In the genomic region with DNA sequence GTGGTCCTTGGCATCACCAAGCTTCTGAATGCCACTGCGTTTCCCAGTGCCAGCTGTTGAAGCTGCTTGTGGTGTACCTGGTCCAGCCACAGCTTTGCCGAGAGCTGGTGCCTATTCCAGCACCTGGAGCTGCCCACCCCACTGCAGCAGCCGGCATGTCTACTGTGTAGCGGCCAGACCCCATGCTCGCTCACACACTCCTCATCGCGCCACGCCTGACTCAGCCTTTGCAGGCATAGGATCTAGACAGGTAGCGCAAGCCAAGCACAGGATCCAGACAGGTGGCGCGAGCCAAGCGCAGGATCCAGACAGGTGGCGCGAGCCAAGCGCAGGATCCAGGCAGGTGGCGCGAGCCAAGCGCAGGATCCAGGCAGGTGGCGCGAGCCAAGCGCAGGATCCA, we compare ENCODE assay signal across 23 cellular contexts. TPM values are rescaled to one million over a fixed set of nuclear protein-coding genes. Genes with fewer than 3 reads are reported as not detected.
DNase-seq lines count a peak whose midpoint lies in the region; TF ChIP-seq lines count a peak whose summit lies in the region.
"Had no signal": no experiment of that assay in that cellular context is flagged by ENCODE, and none has a peak within 500 bp of the region (broad histone marks: within the 10 kb centered on the region; RNA-seq: fewer than 3 reads in every experiment).

No MANE protein-coding gene starts in this region.

- no peak overlapping the region for H3K27ac ChIP-seq in osteoblast (ENCODE audit: low read depth, low read length)
- no peak overlapping the region for H3K27ac ChIP-seq in trophoblast cell (ENCODE audit: low read depth, low read length)
- H3K27ac ChIP-seq: BLaER1 had no signal

- H3K79me1 ChIP-seq in trophoblast cell (ENCODE audit: low read length) = no peaks in the 10 kb centered on the region

- no peaks in the 10 kb centered on the region for H3K9me3 ChIP-seq in osteoblast (ENCODE audit: low read depth, low read length)
- peaks cover 32% of the 10 kb centered on the region for H3K9me3 ChIP-seq in trophoblast cell (ENCODE audit: insufficient read depth, low read depth, low read length)

- no peaks in the 10 kb centered on the region for H3K27me3 Mint-ChIP-seq in activated CD4-positive, alpha-beta memory T cell treated with anti-CD3 and anti-CD28 coated beads for 36 hours
- H3K27me3 Mint-ChIP-seq: CD4-positive, alpha-beta memory T cell; CD4-positive, CD25-positive, alpha-beta regulatory T cell; CD8-positive, alpha-beta memory T cell had no signal

- no peaks in the 10 kb centered on the region for H3K4me1 Mint-ChIP-seq in activated CD4-positive, alpha-beta memory T cell treated with anti-CD3 and anti-CD28 coated beads for 36 hours (ENCODE audit: low read depth)
- H3K4me1 Mint-ChIP-seq: CD14-positive monocyte; CD4-positive, alpha-beta memory T cell had no signal

- no peak overlapping the region for H3K14ac ChIP-seq in trophoblast cell (ENCODE audit: low read length)

- no peak overlapping the region for H2BK12ac ChIP-seq in trophoblast cell (ENCODE audit: low read length)

- POLR2A ChIA-PET in activated CD4-positive, alpha-beta memory T cell treated with anti-CD3 and anti-CD28 coated beads for 36 hours (lab: Charles Lee) = no interaction called here

- no peak overlapping the region for H4K91ac ChIP-seq in trophoblast cell (ENCODE audit: low read depth, low read length)

- no peak overlapping the region for H2BK5ac ChIP-seq in trophoblast cell (ENCODE audit: low read depth, low read length, poor library complexity)

- no peak for TF ChIP-seq CTCF in osteoblast (IDR thresholded peaks at IDR 0.05; ENCODE audit: extremely low read depth, low read depth, low read length)

- no peak overlapping the region for H3K4me2 ChIP-seq in osteoblast (ENCODE audit: insufficient read depth, low read length)
- no peak overlapping the region for H3K4me2 ChIP-seq in trophoblast cell (ENCODE audit: low read length)
- H3K4me2 ChIP-seq: BLaER1 had no signal

- DNase-seq in mesenteric fat pad (ENCODE audit: low spot score) (peak; percentile 88), osteoblast (ENCODE audit: insufficient read length, low spot score, missing footprints) (peak; percentile 14), trophoblast cell (no peak), cardiac septum (ENCODE audit: low spot score) (no peak)
- DNase-seq in activated CD4-positive, alpha-beta memory T cell treated with anti-CD3 and anti-CD28 coated beads for 36 hours = no peak
- DNase-seq: 8988T; ACHN; BE2C; C1 segment of cervical spinal cord; CD4-positive, alpha-beta memory T cell; CD4-positive, CD25-positive, alpha-beta regulatory T cell; CD8-positive, alpha-beta memory T cell; COR-L47; DMS 273 treated with DMSO at 0.1 percent for 48 hours; DMS153; DMS53; DMS79; DND-41; EL; GDM1 had no signal

- CTCF ChIA-PET in activated CD4-positive, alpha-beta memory T cell treated with anti-CD3 and anti-CD28 coated beads for 36 hours (lab: Charles Lee) = no interaction called here

- H3K4me3 Mint-ChIP-seq in activated CD4-positive, alpha-beta memory T cell treated with anti-CD3 and anti-CD28 coated beads for 36 hours = no peak overlapping the region
- H3K4me3 Mint-ChIP-seq: CD14-positive monocyte; CD4-positive, alpha-beta memory T cell; CD4-positive, CD25-positive, alpha-beta regulatory T cell; CD8-positive, alpha-beta memory T cell had no signal

- H3K4me3 ChIP-seq in osteoblast (ENCODE audit: insufficient read depth, low read length) (no peak overlapping the region), trophoblast cell (ENCODE audit: low read depth, low read length) (peak overlapping the region; percentile 25)
- H3K4me3 ChIP-seq: GM12878 had no signal

- no peak overlapping the region for H4K8ac ChIP-seq in trophoblast cell (ENCODE audit: low read depth, low read length)

- intact Hi-C loops in cardiac septum (cut with DNase I) = no loop called here
- intact Hi-C loops in activated CD4-positive, alpha-beta memory T cell treated with anti-CD3 and anti-CD28 coated beads for 36 hours (cut with micrococcal nuclease) = no loop called here

- peaks cover 24% of the 10 kb centered on the region for H3K36me3 Mint-ChIP-seq in activated CD4-positive, alpha-beta memory T cell treated with anti-CD3 and anti-CD28 coated beads for 36 hours

- H3K23ac ChIP-seq in trophoblast cell (ENCODE audit: low read length) = no peak overlapping the region

- H3K18ac ChIP-seq in trophoblast cell (ENCODE audit: low read length) = no peak overlapping the region

- no peaks in the 10 kb centered on the region for H3K36me3 ChIP-seq in osteoblast (ENCODE audit: insufficient read depth, low read length)
- no peaks in the 10 kb centered on the region for H3K36me3 ChIP-seq in trophoblast cell (ENCODE audit: control insufficient read depth in 1 of 2, insufficient read depth in 2 of 2, low read length in 2 of 2)
- H3K36me3 ChIP-seq: BE2C had no signal

- no peak overlapping the region for H2AK5ac ChIP-seq in trophoblast cell (ENCODE audit: low read length)

- H4K12ac ChIP-seq in trophoblast cell (ENCODE audit: low read depth, low read length) = no peak overlapping the region

- H2AFZ ChIP-seq in osteoblast (ENCODE audit: low read length) (no peak overlapping the region), trophoblast cell (ENCODE audit: insufficient read depth, low read length, poor library complexity) (no peak overlapping the region)

- H3K4me1 ChIP-seq in osteoblast (ENCODE audit: insufficient read depth, low read length) = no peaks in the 10 kb centered on the region
- H3K4me1 ChIP-seq in trophoblast cell (ENCODE audit: control insufficient read depth in 1 of 2, insufficient read depth in 2 of 2, low read length in 2 of 2) = no peaks in the 10 kb centered on the region
- H3K4me1 ChIP-seq: BE2C, BLaER1 had no signal

- peaks cover 43% of the 10 kb centered on the region for H3K9me3 Mint-ChIP-seq in activated CD4-positive, alpha-beta memory T cell treated with anti-CD3 and anti-CD28 coated beads for 36 hours

- no peaks in the 10 kb centered on the region for H3K79me2 ChIP-seq in osteoblast (ENCODE audit: insufficient read depth, low read length)
- no peaks in the 10 kb centered on the region for H3K79me2 ChIP-seq in trophoblast cell (ENCODE audit: control insufficient read depth, insufficient read depth, low read length, poor library complexity)

- no peak overlapping the region for H2BK120ac ChIP-seq in trophoblast cell (ENCODE audit: insufficient read depth, low read length, poor library complexity)

- H3K4ac ChIP-seq in trophoblast cell (ENCODE audit: low read depth, low read length) = no peak overlapping the region

- H3K27ac Mint-ChIP-seq in activated CD4-positive, alpha-beta memory T cell treated with anti-CD3 and anti-CD28 coated beads for 36 hours = no peak overlapping the region
- H3K27ac Mint-ChIP-seq: CD14-positive monocyte; CD4-positive, alpha-beta memory T cell; CD4-positive, CD25-positive, alpha-beta regulatory T cell; CD8-positive, alpha-beta memory T cell had no signal

- no CpG with 5 or more reads among the region's 21 CpGs for WGBS in trophoblast cell (ENCODE audit: extremely low coverage, insufficient coverage, insufficient read length)

- no peaks in the 10 kb centered on the region for H3K27me3 ChIP-seq in osteoblast (ENCODE audit: insufficient read depth, low read length)
- no peaks in the 10 kb centered on the region for H3K27me3 ChIP-seq in trophoblast cell (ENCODE audit: insufficient read depth, low read length)
- H3K27me3 ChIP-seq: BE2C, BLaER1 had no signal

- no peak overlapping the region for H3K9ac ChIP-seq in trophoblast cell (ENCODE audit: low read length)
- H3K9ac ChIP-seq: BLaER1 had no signal

- H4K20me1 ChIP-seq in osteoblast (ENCODE audit: insufficient read depth, low read length) = no peaks in the 10 kb centered on the region
- H4K20me1 ChIP-seq: BLaER1 had no signal

RNA-seq across cellular contexts. Expression of a gene that starts 11.6 kb away (rescaled TPM):
- total RNA-seq in mesenteric fat pad (8.0 TPM), osteoblast (10.9 and 13.6 TPM in 2 replicates), cardiac septum (12.6 TPM)
- 5.2 and 5.6 TPM in 2 replicates for polyA plus RNA-seq in trophoblast cell (2013)
- total RNA-seq in activated CD4-positive, alpha-beta memory T cell treated with anti-CD3 and anti-CD28 coated beads for 36 hours = 1 to 10 TPM; 4.6 to 5.3 TPM

RNA-seq across cellular contexts. Expression of a gene that starts 18.4 kb away (rescaled TPM):
- total RNA-seq in mesenteric fat pad (7.0 TPM), osteoblast (20.3 and 22.1 TPM in 2 replicates), cardiac septum (4.4 TPM)
- 2.7 TPM in 2 replicates for polyA plus RNA-seq in trophoblast cell (2013)
- total RNA-seq in activated CD4-positive, alpha-beta memory T cell treated with anti-CD3 and anti-CD28 coated beads for 36 hours = 10 to 100 TPM; 10.2 to 10.8 TPM

Comparison
In these comparisons a context has a peak if more than half of its experiments do, and no peak if none do; other contexts are left out.
1. DNase-seq: peak in mesenteric fat pad (single experiment) and osteoblast (single experiment); none in trophoblast cell (0 of 2), cardiac septum (single experiment) and activated CD4-positive, alpha-beta memory T cell treated with anti-CD3 and anti-CD28 coated beads for 36 hours (single experiment).